In genomic region chr12:38811814-38812356, GRCh38 we compare ENCODE assay signal across 32 cellular contexts.
"Had no signal": no experiment of that assay in that cellular context is flagged by ENCODE, and none has a peak within 500 bp of the region (broad histone marks: within the 10 kb centered on the region; RNA-seq: fewer than 3 reads in every experiment).

No MANE protein-coding gene starts in this region.

- DNase-seq: naive thymus-derived CD8-positive, alpha-beta T cell; nephron progenitor cell; occipital lobe; ovary; posterior cingulate gyrus; psoas muscle; right cardiac atrium; spleen; stimulated activated CD4-positive, alpha-beta T cell treated with anti-CD3 and anti-CD28 coated beads, Interleukin-12 subunit alpha, Interleukin-12 subunit beta, amount 100 ng/mL, for 4 hours; stimulated activated CD4-positive, alpha-beta T cell treated with anti-CD3 and anti-CD28 coated beads, Interleukin-1b, Interleukin-23, amount 100 ng/mL, for 48 hours; stimulated activated CD4-positive, alpha-beta T cell treated with anti-CD3 and anti-CD28 coated beads, Interleukin-4, amount 100 ng/mL, for 1 hour; stimulated activated CD4-positive, alpha-beta T cell treated with anti-CD3 and anti-CD28 coated beads, Interleukin-4, amount 100 ng/mL, for 4 hours; stimulated activated CD8-positive, alpha-beta memory T cell treated with anti-CD3 and anti-CD28 coated beads, Interleukin-4, amount 100 ng/mL, for 48 hours; stimulated activated naive CD4-positive, alpha-beta T cell; stimulated activated naive CD8-positive, alpha-beta T cell treated with anti-CD3 and anti-CD28 coated beads, Interleukin-15, amount 100 ng/mL, for 72 hours; stimulated activated naive CD8-positive, alpha-beta T cell treated with anti-CD3 and anti-CD28 coated beads, Interleukin-15, Interleukin-2, amounts not matched to agents 100 U/mL and 50 U/mL, for 24 hours; substantia nigra; testis; tibial artery; transverse colon; upper lobe of right lung had no signal

- H3K9me3 ChIP-seq: psoas muscle, suprapubic skin, testis, tibial artery, transverse colon, upper lobe of right lung, vagina had no signal

- H3K36me3 ChIP-seq: neural progenitor cell, ovary, transverse colon, upper lobe of right lung, vagina had no signal

- H3K27ac Mint-ChIP-seq: naive thymus-derived CD8-positive, alpha-beta T cell; natural killer cell treated with Interleukin-12 subunit alpha and Interleukin-12 subunit beta and Interleukin-15 and Interleukin-18, amount 100 ng/mL, for 72 hours; nephron progenitor cell; neural progenitor cell; progenitor cell of endocrine pancreas; stimulated activated memory B cell treated with anti-CD40 and anti-IgM and Interleukin-4, amounts not matched to agents 10 μg/mL and 1 μg/mL and 100 μg/mL, for 72 hours; stimulated activated naive CD8-positive, alpha-beta T cell treated with anti-CD3 and anti-CD28 coated beads, Interleukin-15, amount 100 ng/mL, for 72 hours; type B pancreatic cell had no signal

- H3K9me3 Mint-ChIP-seq: neural progenitor cell, type B pancreatic cell had no signal

- H3K4me1 Mint-ChIP-seq: nephron progenitor cell; stimulated activated memory B cell treated with anti-CD40 and anti-IgM and Interleukin-4, amounts not matched to agents 10 μg/mL and 1 μg/mL and 100 μg/mL, for 72 hours; stimulated activated naive CD8-positive, alpha-beta T cell treated with anti-CD3 and anti-CD28 coated beads, Interleukin-15, amount 100 ng/mL, for 72 hours had no signal

- H3K4me3 Mint-ChIP-seq: naive thymus-derived CD8-positive, alpha-beta T cell; natural killer cell treated with Interleukin-12 subunit alpha and Interleukin-12 subunit beta and Interleukin-15 and Interleukin-18, amount 100 ng/mL, for 72 hours; nephron progenitor cell; neural progenitor cell; stimulated activated memory B cell treated with anti-CD40 and anti-IgM and Interleukin-4, amounts not matched to agents 10 μg/mL and 1 μg/mL and 100 μg/mL, for 72 hours; stimulated activated naive CD8-positive, alpha-beta T cell treated with anti-CD3 and anti-CD28 coated beads, Interleukin-15, amount 100 ng/mL, for 72 hours; type B pancreatic cell had no signal

- H3K27me3 Mint-ChIP-seq: naive thymus-derived CD8-positive, alpha-beta T cell; natural killer cell treated with Interleukin-12 subunit alpha and Interleukin-12 subunit beta and Interleukin-15 and Interleukin-18, amount 100 ng/mL, for 72 hours; progenitor cell of endocrine pancreas; stimulated activated memory B cell treated with anti-CD40 and anti-IgM and Interleukin-4, amounts not matched to agents 10 μg/mL and 1 μg/mL and 100 μg/mL, for 72 hours; stimulated activated naive CD8-positive, alpha-beta T cell treated with anti-CD3 and anti-CD28 coated beads, Interleukin-15, amount 100 ng/mL, for 72 hours; type B pancreatic cell had no signal

- H3K4me3 ChIP-seq: neural progenitor cell, ovary, psoas muscle, skin epidermis, smooth muscle cell, spleen, suprapubic skin, testis, tibial artery, transverse colon, upper lobe of right lung, vagina had no signal

- H3K4me1 ChIP-seq: parathyroid adenoma, psoas muscle, spleen, suprapubic skin, testis, tibial artery, upper lobe of right lung, vagina had no signal

- ATAC-seq: naive thymus-derived CD8-positive, alpha-beta T cell; natural killer cell treated with Interleukin-12 subunit alpha and Interleukin-12 subunit beta and Interleukin-15 and Interleukin-18, amount 100 ng/mL, for 72 hours; psoas muscle; right cardiac atrium; sciatic nerve; stimulated activated memory B cell treated with anti-CD40 and anti-IgM and Interleukin-4, amounts not matched to agents 10 μg/mL and 1 μg/mL and 100 μg/mL, for 72 hours; stimulated activated naive CD8-positive, alpha-beta T cell treated with anti-CD3 and anti-CD28 coated beads, Interleukin-15, amount 100 ng/mL, for 72 hours; stimulated activated naive CD8-positive, alpha-beta T cell treated with anti-CD3 and anti-CD28 coated beads, Interleukin-15, Interleukin-2, amounts not matched to agents 100 U/mL and 50 U/mL, for 24 hours; upper lobe of right lung had no signal

- H3K27ac ChIP-seq: neural progenitor cell, ovary, parathyroid adenoma, psoas muscle, skin epidermis, spleen, suprapubic skin, testis, tibial artery, transverse colon, upper lobe of right lung, vagina had no signal

- H3K36me3 Mint-ChIP-seq: naive thymus-derived CD8-positive, alpha-beta T cell; neural progenitor cell; stimulated activated memory B cell treated with anti-CD40 and anti-IgM and Interleukin-4, amounts not matched to agents 10 μg/mL and 1 μg/mL and 100 μg/mL, for 72 hours; type B pancreatic cell had no signal
